In genomic region chr3:49570033-49570654, GRCh38 we compare ENCODE assay signal across 22 cellular contexts. TPM values are rescaled to one million over a fixed set of nuclear protein-coding genes. Genes with fewer than 3 reads are reported as not detected.
DNase-seq lines count a peak whose midpoint lies in the region; ATAC-seq lines count a peak whose summit lies in the region.
"Had no signal": no experiment of that assay in that cellular context is flagged by ENCODE, and none has a peak within 500 bp of the region (broad histone marks: within the 10 kb centered on the region; RNA-seq: fewer than 3 reads in every experiment).

No MANE protein-coding gene starts in this region.

- DNase-seq in DMS79 (lab: John Stamatoyannopoulos, UW): peak; percentile 30
- DNase-seq in NCI-H1092 (lab: John Stamatoyannopoulos, UW): peak; percentile 1
- no peak for DNase-seq in NT2/D1 (ENCODE audit: low read depth, low spot score)
- DNase-seq in stimulated activated CD4-positive, alpha-beta T cell treated with anti-CD3 and anti-CD28 coated beads, Interleukin-4, amount 100 ng/mL, for 24 hours: no peak
- no peak for DNase-seq in DMS114 treated with DMSO at 0.1 percent for 48 hours (lab: John Stamatoyannopoulos, UW; ENCODE audit: unreplicated experiment)
- DNase-seq in stimulated activated naive CD8-positive, alpha-beta T cell treated with anti-CD3 and anti-CD28 coated beads, Interleukin-15, Interleukin-2, amounts not matched to agents 100 U/mL and 50 U/mL, for 24 hours: no peak
- DNase-seq in mucosa of gallbladder (ENCODE audit: low spot score): no peak
- DNase-seq: ACHN; Caco-2; CD4-positive, alpha-beta T cell; DMS 273 treated with DMSO at 0.1 percent for 48 hours; GDM1; Karpas-422; MV-4-11; NCI-H1694 treated with DMSO at 0.1 percent for 48 hours; NCI-H2227 treated with DMSO at 0.1 percent for 48 hours; NCI-H510A; NCI-H748 treated with DMSO at 0.1 percent for 48 hours had no signal

- H3K9me3 ChIP-seq in NT2/D1 (ENCODE audit: insufficient read depth, low read length) (no peaks in the 10 kb centered on the region), iPS-15b (ENCODE audit: control insufficient read depth, insufficient read depth, low read length) (no peaks in the 10 kb centered on the region)
- H3K9me3 ChIP-seq: BLaER1, Caco-2, Peyer's patch had no signal

- no peaks in the 10 kb centered on the region for H3K36me3 ChIP-seq in NT2/D1 (ENCODE audit: insufficient read depth, insufficient read length, low read length)
- no peaks in the 10 kb centered on the region for H3K36me3 ChIP-seq in iPS-15b (ENCODE audit: control insufficient read depth, insufficient read depth, low read length)
- H3K36me3 ChIP-seq: BLaER1, Peyer's patch had no signal

- ATAC-seq in stimulated activated naive CD8-positive, alpha-beta T cell treated with anti-CD3 and anti-CD28 coated beads, Interleukin-15, Interleukin-2, amounts not matched to agents 100 U/mL and 50 U/mL, for 24 hours: no peak
- ATAC-seq: SK-N-SH treated with all-trans-retinoic acid at 6 μM for 48 hours had no signal

- H3K9ac ChIP-seq in NT2/D1 (ENCODE audit: insufficient read length, low read depth): peak overlapping the region; percentile 9
- peak overlapping the region; percentile 57 for H3K9ac ChIP-seq in iPS-15b (ENCODE audit: low read depth, low read length)
- H3K9ac ChIP-seq: BLaER1 had no signal

- no peaks in the 10 kb centered on the region for H3K27me3 ChIP-seq in NT2/D1 (ENCODE audit: insufficient read depth, insufficient read length)
- H3K27me3 ChIP-seq in iPS-15b (ENCODE audit: control insufficient read depth, insufficient read depth, low read length): no peaks in the 10 kb centered on the region
- H3K27me3 ChIP-seq: BLaER1, Peyer's patch had no signal

- H3K4me1 ChIP-seq in NT2/D1 (ENCODE audit: insufficient read depth, insufficient read length): peaks cover 3% of the 10 kb centered on the region
- H3K4me1 ChIP-seq in iPS-15b (ENCODE audit: control insufficient read depth, insufficient read depth, low read length): no peaks in the 10 kb centered on the region
- H3K4me1 ChIP-seq: BLaER1, Caco-2, Peyer's patch had no signal

- H3K4me3 ChIP-seq in NT2/D1 (ENCODE audit: insufficient read length, low read depth): no peak overlapping the region
- H3K4me3 ChIP-seq in iPS-15b (ENCODE audit: low read depth, low read length): no peak overlapping the region
- H3K4me3 ChIP-seq: BLaER1, Peyer's patch had no signal

RNA-seq across cellular contexts. Expression of gene BSN, which starts 15.9 kb away (rescaled TPM):
- 0.81 TPM for total RNA-seq in mucosa of gallbladder

Comparison
In these comparisons a context has a peak if more than half of its experiments do, and no peak if none do; other contexts are left out.
1. DNase-seq: peak in DMS79 (single experiment) and NCI-H1092 (single experiment); none in NT2/D1 (single experiment), stimulated activated CD4-positive, alpha-beta T cell treated with anti-CD3 and anti-CD28 coated beads, Interleukin-4, amount 100 ng/mL, for 24 hours (single experiment), DMS114 treated with DMSO at 0.1 percent for 48 hours (single experiment), stimulated activated naive CD8-positive, alpha-beta T cell treated with anti-CD3 and anti-CD28 coated beads, Interleukin-15, Interleukin-2, amounts not matched to agents 100 U/mL and 50 U/mL, for 24 hours (single experiment) and mucosa of gallbladder (single experiment).